1 cellular context compared by ENCODE assay signal in the genomic region with DNA sequence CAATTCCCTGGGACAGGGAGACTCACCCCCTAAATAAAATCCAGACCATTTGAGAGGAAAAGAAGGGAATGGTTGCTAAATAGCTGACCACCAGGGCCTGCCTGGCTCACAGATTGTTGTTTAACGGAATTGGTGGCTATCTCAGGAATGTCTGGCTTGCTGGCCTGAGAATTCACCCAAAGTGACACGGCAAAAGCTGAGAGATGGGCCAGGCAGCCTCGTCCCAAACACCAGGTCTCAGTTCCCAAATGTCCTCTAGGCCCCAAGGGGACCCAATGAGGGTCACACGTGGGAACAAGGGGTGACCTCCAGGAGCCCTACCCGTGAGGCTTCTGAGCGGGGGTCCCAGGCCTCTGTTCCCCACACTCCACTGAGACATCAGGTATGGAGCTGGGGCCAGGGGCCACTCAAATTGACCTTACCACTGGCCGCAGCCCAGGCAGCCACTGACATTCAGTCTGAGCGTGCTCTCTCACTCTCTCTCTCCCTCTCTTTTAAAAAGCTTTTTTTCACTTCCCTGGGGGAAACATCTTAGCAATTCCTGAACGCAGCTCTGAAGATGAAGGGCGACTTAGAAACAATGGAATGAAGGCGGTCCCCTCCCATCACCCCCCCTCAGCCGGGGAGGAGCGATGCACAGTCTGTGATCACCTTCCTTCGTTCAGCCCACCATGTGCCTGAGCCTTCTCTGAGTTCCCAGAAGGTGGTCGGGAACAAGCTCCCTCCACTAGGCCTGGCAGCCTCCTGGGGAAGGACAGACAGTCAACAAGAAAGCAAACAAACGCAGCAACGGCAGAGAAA.
TF ChIP-seq lines count a peak whose summit lies in the region.

No MANE protein-coding gene starts in this region.

TF ChIP-seq in GM23338, 12 proteins besides CTCF, POLR2A, EP300 and RAD21 (continued from another document):
- TF ChIP-seq, protein P1, sequence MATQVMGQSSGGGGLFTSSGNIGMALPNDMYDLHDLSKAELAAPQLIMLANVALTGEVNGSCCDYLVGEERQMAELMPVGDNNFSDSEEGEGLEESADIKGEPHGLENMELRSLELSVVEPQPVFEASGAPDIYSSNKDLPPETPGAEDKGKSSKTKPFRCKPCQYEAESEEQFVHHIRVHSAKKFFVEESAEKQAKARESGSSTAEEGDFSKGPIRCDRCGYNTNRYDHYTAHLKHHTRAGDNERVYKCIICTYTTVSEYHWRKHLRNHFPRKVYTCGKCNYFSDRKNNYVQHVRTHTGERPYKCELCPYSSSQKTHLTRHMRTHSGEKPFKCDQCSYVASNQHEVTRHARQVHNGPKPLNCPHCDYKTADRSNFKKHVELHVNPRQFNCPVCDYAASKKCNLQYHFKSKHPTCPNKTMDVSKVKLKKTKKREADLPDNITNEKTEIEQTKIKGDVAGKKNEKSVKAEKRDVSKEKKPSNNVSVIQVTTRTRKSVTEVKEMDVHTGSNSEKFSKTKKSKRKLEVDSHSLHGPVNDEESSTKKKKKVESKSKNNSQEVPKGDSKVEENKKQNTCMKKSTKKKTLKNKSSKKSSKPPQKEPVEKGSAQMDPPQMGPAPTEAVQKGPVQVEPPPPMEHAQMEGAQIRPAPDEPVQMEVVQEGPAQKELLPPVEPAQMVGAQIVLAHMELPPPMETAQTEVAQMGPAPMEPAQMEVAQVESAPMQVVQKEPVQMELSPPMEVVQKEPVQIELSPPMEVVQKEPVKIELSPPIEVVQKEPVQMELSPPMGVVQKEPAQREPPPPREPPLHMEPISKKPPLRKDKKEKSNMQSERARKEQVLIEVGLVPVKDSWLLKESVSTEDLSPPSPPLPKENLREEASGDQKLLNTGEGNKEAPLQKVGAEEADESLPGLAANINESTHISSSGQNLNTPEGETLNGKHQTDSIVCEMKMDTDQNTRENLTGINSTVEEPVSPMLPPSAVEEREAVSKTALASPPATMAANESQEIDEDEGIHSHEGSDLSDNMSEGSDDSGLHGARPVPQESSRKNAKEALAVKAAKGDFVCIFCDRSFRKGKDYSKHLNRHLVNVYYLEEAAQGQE (IDR thresholded peaks at IDR 0.05; ENCODE audit: unreplicated experiment) = no peak
